25 cellular contexts compared by ENCODE assay signal in genomic region chr5:31682847-31683246, GRCh38. TPM values are rescaled to one million over a fixed set of nuclear protein-coding genes. Genes with fewer than 3 reads are reported as not detected.
DNase-seq lines count a peak whose midpoint lies in the region; ATAC-seq and TF ChIP-seq lines count a peak whose summit lies in the region.
"Had no signal": no experiment of that assay in that cellular context is flagged by ENCODE, and none has a peak within 500 bp of the region (broad histone marks: within the 10 kb centered on the region; RNA-seq: fewer than 3 reads in every experiment).

No MANE protein-coding gene starts in this region.

- H3K4me1 Mint-ChIP-seq in GM23338 (peaks cover 23% of the 10 kb centered on the region), glutamatergic neuron (ENCODE audit: low read depth, unreplicated experiment) (peaks cover 31% of the 10 kb centered on the region), progenitor cell of endocrine pancreas (ENCODE audit: low read depth) (peaks cover 22% of the 10 kb centered on the region)
- H3K4me1 Mint-ChIP-seq: CD4-positive, alpha-beta memory T cell had no signal

- DNase-seq in DMS 273 (lab: John Stamatoyannopoulos, UW; ENCODE audit: unreplicated experiment), result peak; percentile 52
- DNase-seq in GM23338 (ENCODE audit: low spot score), result no peak
- no peak for DNase-seq in glutamatergic neuron
- DNase-seq in progenitor cell of endocrine pancreas (ENCODE audit: low spot score, unreplicated experiment), result no peak
- DNase-seq in HuH-7 (ENCODE audit: low spot score), result no peak
- no peak for DNase-seq in uterus
- DNase-seq: AML-193; Caco-2; CD4-positive, alpha-beta memory T cell; DMS79 treated with DMSO at 0.1 percent for 48 hours; HFFc6; Kasumi-1; NCI-H1092 treated with DMSO at 0.1 percent for 48 hours; NCI-H1436; NCI-H187; NCI-H2081 treated with DMSO at 0.1 percent for 48 hours; NCI-H748 treated with DMSO at 0.1 percent for 48 hours; NK-92 treated with Interleukin-12 subunit alpha and Interleukin-12 subunit beta, amount 100 ng/mL, for 24 hours; PC-3 had no signal

- no peaks in the 10 kb centered on the region for H3F3A ChIP-seq in GM23338 (replicated peaks; ENCODE audit: low read depth)

- H3K27me3 ChIP-seq in GM23338 (ENCODE audit: insufficient read depth) (no peaks in the 10 kb centered on the region), uterus (no peaks in the 10 kb centered on the region)
- H3K27me3 ChIP-seq: BLaER1 treated with 17β-estradiol and CSF1 and Interleukin-3, amounts not matched to agents 10 nM and 100 nM had no signal

- no peaks in the 10 kb centered on the region for H4K20me1 ChIP-seq in GM23338 (replicated peaks; ENCODE audit: insufficient read depth)
- H4K20me1 ChIP-seq: BLaER1 treated with 17β-estradiol and CSF1 and Interleukin-3, amounts not matched to agents 10 nM and 100 nM had no signal

- H3K27ac Mint-ChIP-seq in GM23338, result peak overlapping the region; percentile 49; the same call in 1 of the 2 replicates
- peak overlapping the region; percentile 86 for H3K27ac Mint-ChIP-seq in glutamatergic neuron (ENCODE audit: unreplicated experiment)
- peak overlapping the region; percentile 4 for H3K27ac Mint-ChIP-seq in progenitor cell of endocrine pancreas
- H3K27ac Mint-ChIP-seq: CD4-positive, alpha-beta memory T cell; HFFc6 had no signal

- intact Hi-C loops in uterus (cut with DNase I; ENCODE audit: low total_unique reads), result no loop called here

- no peak overlapping the region for H2AFZ ChIP-seq in GM23338

- H3K27me3 Mint-ChIP-seq in GM23338 (ENCODE audit: insufficient read depth, low read depth, poor library complexity) (peaks cover 3% of the 10 kb centered on the region), glutamatergic neuron (ENCODE audit: unreplicated experiment) (peaks cover 4% of the 10 kb centered on the region), progenitor cell of endocrine pancreas (no peaks in the 10 kb centered on the region)

- H3K9me3 Mint-ChIP-seq in GM23338 (no peaks in the 10 kb centered on the region), glutamatergic neuron (ENCODE audit: unreplicated experiment) (peaks cover 2% of the 10 kb centered on the region), progenitor cell of endocrine pancreas (ENCODE audit: low read depth) (no peaks in the 10 kb centered on the region)
- H3K9me3 Mint-ChIP-seq: HFFc6 had no signal

- H3K27ac ChIP-seq in GM23338 (ENCODE audit: low read depth), result 0 out of 2 replicates have a peak overlapping the region, but pooled peaks have one; percentile 7
- no peak overlapping the region for H3K27ac ChIP-seq in uterus
- H3K27ac ChIP-seq: A549; BLaER1 treated with 17β-estradiol and CSF1 and Interleukin-3, amounts not matched to agents 10 nM and 100 nM had no signal

- no peaks in the 10 kb centered on the region for H3K36me3 Mint-ChIP-seq in GM23338 (ENCODE audit: low read depth)
- H3K36me3 Mint-ChIP-seq in glutamatergic neuron (ENCODE audit: unreplicated experiment), result peaks cover 6% of the 10 kb centered on the region
- no peaks in the 10 kb centered on the region for H3K36me3 Mint-ChIP-seq in progenitor cell of endocrine pancreas (ENCODE audit: insufficient read depth)
- H3K36me3 Mint-ChIP-seq: CD4-positive, alpha-beta memory T cell had no signal

- H3K4me1 ChIP-seq in GM23338 (ENCODE audit: insufficient read depth) (peaks cover 28% of the 10 kb centered on the region), uterus (no peaks in the 10 kb centered on the region)
- H3K4me1 ChIP-seq: A549, Caco-2, HAP-1 had no signal

- no peaks in the 10 kb centered on the region for H3K9me2 ChIP-seq in GM23338 (ENCODE audit: insufficient read depth)

- 0 out of 2 replicates have a peak overlapping the region, but pooled peaks have one; percentile 52 for H3K4me2 ChIP-seq in GM23338
- H3K4me2 ChIP-seq: A549 had no signal

- H3K4me3 Mint-ChIP-seq in GM23338 (no peak overlapping the region), glutamatergic neuron (ENCODE audit: unreplicated experiment) (peak overlapping the region; percentile 79), progenitor cell of endocrine pancreas (ENCODE audit: low read depth) (peak overlapping the region; percentile 39)
- H3K4me3 Mint-ChIP-seq: CD4-positive, alpha-beta memory T cell; HFFc6 had no signal

- peak; percentile 64 for ATAC-seq in GM23338
- ATAC-seq in GM19023 (IDR thresholded peaks at IDR 0.05; ENCODE audit: unreplicated experiment), result no peak
- ATAC-seq: A549, HepG2, K562, PC-3 had no signal

- H3K9me3 ChIP-seq in uterus, result no peaks in the 10 kb centered on the region
- H3K9me3 ChIP-seq: A549; BLaER1 treated with 17β-estradiol and CSF1 and Interleukin-3, amounts not matched to agents 10 nM and 100 nM; Caco-2; HAP-1 had no signal

- no peak for TF ChIP-seq CTCF in GM23338 (conservative IDR thresholded peaks at IDR 0.05; ENCODE audit: low read depth in 2 of 2)
- TF ChIP-seq CTCF in glutamatergic neuron (IDR thresholded peaks at IDR 0.05; ENCODE audit: partially characterized antibody, unreplicated experiment), result no peak
- TF ChIP-seq CTCF in progenitor cell of endocrine pancreas (IDR thresholded peaks at IDR 0.05; ENCODE audit: unreplicated experiment), result no peak
- TF ChIP-seq CTCF in uterus (IDR thresholded peaks at IDR 0.05), result no peak

- no peaks in the 10 kb centered on the region for H3K79me2 ChIP-seq in GM23338 (replicated peaks; ENCODE audit: insufficient read depth)

- TF ChIP-seq POLR2A in uterus (IDR thresholded peaks at IDR 0.05), result no peak

- no peaks in the 10 kb centered on the region for H3K36me3 ChIP-seq in GM23338 (ENCODE audit: insufficient read depth)
- no peaks in the 10 kb centered on the region for H3K36me3 ChIP-seq in uterus
- H3K36me3 ChIP-seq: BLaER1 treated with 17β-estradiol and CSF1 and Interleukin-3, amounts not matched to agents 10 nM and 100 nM; HAP-1 had no signal

- H3K4me3 ChIP-seq in GM23338, result no peak overlapping the region
- no peak overlapping the region for H3K4me3 ChIP-seq in uterus
- H3K4me3 ChIP-seq: A549; BLaER1 treated with 17β-estradiol and CSF1 and Interleukin-3, amounts not matched to agents 10 nM and 100 nM; HAP-1; K562 had no signal

TF ChIP-seq in GM23338, 12 proteins besides CTCF, POLR2A, EP300 and RAD21 (continues in another document):
- no peak for TF ChIP-seq CREB1 (CRISPR knock-in tag; IDR thresholded peaks at IDR 0.05; ENCODE audit: low read depth)
- no peak for TF ChIP-seq EZH2 (IDR thresholded peaks at IDR 0.05; ENCODE audit: low read depth, unreplicated experiment)
- TF ChIP-seq STAT1 (IDR thresholded peaks at IDR 0.05; ENCODE audit: unreplicated experiment), result no peak
- no peak for TF ChIP-seq NANOG (IDR thresholded peaks at IDR 0.05; ENCODE audit: borderline replicate concordance)
- no peak for TF ChIP-seq POLR2AphosphoS5 (IDR thresholded peaks at IDR 0.05; ENCODE audit: low read depth)
- TF ChIP-seq ZNF114 (CRISPR knock-in tag; IDR thresholded peaks at IDR 0.05), result no peak

RNA-seq across cellular contexts. Expression of gene PDZD2, which starts 43.9 kb away (rescaled TPM):
- total RNA-seq in GM23338 (2014; rRNA removed; shearing (Covaris generic)), result 16.9 and 19.8 TPM in 2 replicates
- polyA plus RNA-seq in GM23338 (2016; fragmentation: Nextera tagmentation; extraction: Ambion mirVana), result 8.3 and 10.2 TPM in 2 replicates
- total RNA-seq in glutamatergic neuron (ENCODE audit: unreplicated experiment), result 23.3 TPM
- total RNA-seq in progenitor cell of endocrine pancreas, result 2.4 and 3.1 TPM in 2 replicates
- 10 to 100 TPM in 2 of 4 donors, 1 to 10 TPM in 2; 6.2 to 21.4 (median 11.8) TPM for total RNA-seq in uterus
- total RNA-seq: HepG2 had no signal

Comparison
In these comparisons a context has a peak if more than half of its experiments do, and no peak if none do; other contexts are left out.
1. H3K27ac Mint-ChIP-seq: peak in every context shown above with its lines; median percentile 86 in glutamatergic neuron; 49 in GM23338; 4 in progenitor cell of endocrine pancreas.